ENCODE assay signal across 28 cellular contexts in the genomic region with DNA sequence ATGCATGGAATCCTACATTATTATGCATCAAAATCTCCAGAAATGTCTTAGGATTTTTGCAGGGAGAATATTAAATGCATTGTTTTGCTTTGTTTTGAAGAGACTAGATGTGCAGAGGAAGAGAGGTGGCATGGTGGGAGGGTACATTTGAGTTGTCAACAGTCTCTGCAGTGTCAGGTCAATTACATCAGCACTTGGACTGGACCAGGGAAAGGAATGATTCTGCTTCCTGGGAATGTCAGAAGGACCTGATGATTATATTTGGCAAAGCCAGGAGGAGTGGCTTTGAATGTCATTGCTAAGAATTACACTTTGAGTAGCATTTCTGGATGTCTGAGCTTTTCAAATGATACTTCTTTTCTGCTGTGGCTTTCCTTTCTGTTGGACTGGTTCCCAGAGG. TPM values are rescaled to one million over a fixed set of nuclear protein-coding genes. Genes with fewer than 3 reads are reported as not detected.
DNase-seq lines count a peak whose midpoint lies in the region; ATAC-seq, FAIRE-seq and TF ChIP-seq lines count a peak whose summit lies in the region.
"Had no signal": no experiment of that assay in that cellular context is flagged by ENCODE, and none has a peak within 500 bp of the region (broad histone marks: within the 10 kb centered on the region; RNA-seq: fewer than 3 reads in every experiment).

No MANE protein-coding gene starts in this region.

- in situ Hi-C loops in GM13976 (cut with MboI; ENCODE audit: low sequenced_read_pairs, unreplicated experiment), result no loop called here

- POLR2A ChIA-PET in endothelial cell of umbilical vein (lab: Charles Lee), result no interaction called here

- CTCF ChIA-PET in endothelial cell of umbilical vein (lab: Charles Lee), result no interaction called here

- no peak overlapping the region for H2AFZ ChIP-seq in endothelial cell of umbilical vein (ENCODE audit: low read depth, low read length)

- FAIRE-seq in endothelial cell of umbilical vein (lab: Jason Lieb, UNC), result peak; percentile 42
- FAIRE-seq: colon, islet of Langerhans had no signal

- no peaks in the 10 kb centered on the region for H3K4me1 ChIP-seq in endothelial cell of umbilical vein (ENCODE audit: control insufficient read depth, extremely low read depth, insufficient read depth, low read length)

- H3K9me1 ChIP-seq in endothelial cell of umbilical vein (replicated peaks; ENCODE audit: control insufficient read depth, extremely low read depth, insufficient read depth, low read length), result no peaks in the 10 kb centered on the region

- DNase-seq in GM03348 (ENCODE audit: low spot score) (peak; percentile 59), MG63 (peak; percentile 15), endothelial cell of umbilical vein (ENCODE audit: low read depth, low spot score) (peak; percentile 21), retina (peak; percentile 24), omental fat pad (ENCODE audit: low spot score) (no peak), activated gamma-delta T cell (lab: John Stamatoyannopoulos, UW) (no peak), GM13976 (ENCODE audit: low spot score) (no peak)
- DNase-seq: activated CD4-positive, alpha-beta T cell treated with anti-CD3 and anti-CD28 coated beads, Interleukin-2, amount 10 ng/mL, durations not matched to agents 7 days and 5 days; activated naive CD4-positive, alpha-beta T cell; activated T-cell treated with anti-CD3 and anti-CD28 coated beads, Interleukin-2, amount 50 U/mL, for 48 hours; AML-193; CD4-positive, alpha-beta T cell; DMS 273 treated with DMSO at 0.1 percent for 48 hours; effector memory CD4-positive, alpha-beta T cell; HCEC 1CT; midbrain; naive thymus-derived CD8-positive, alpha-beta T cell; NCI-H187; NCI-H2171 treated with DMSO at 0.1 percent for 48 hours; NCI-H524; nucleus accumbens; SHP77 treated with DMSO at 0.1 percent for 48 hours; stimulated activated naive CD4-positive, alpha-beta T cell treated with Interleukin-2 at 50 U/mL for 16 hours had no signal

- no peak for TF ChIP-seq POLR2A in endothelial cell of umbilical vein (IDR thresholded peaks at IDR 0.05; ENCODE audit: low read depth, low read length)

- no peak for ATAC-seq in omental fat pad (ENCODE audit: low FRiP score)
- ATAC-seq: naive thymus-derived CD8-positive, alpha-beta T cell had no signal

- H3K4me3 ChIP-seq in MG63 (no peak overlapping the region), endothelial cell of umbilical vein (replicated peaks in 1 of 3; ENCODE audit: insufficient read depth in 1 of 3, low read depth in 1 of 3, low read length in 3 of 3) (no peak overlapping the region)

- H4K20me1 ChIP-seq in endothelial cell of umbilical vein (replicated peaks; ENCODE audit: control insufficient read depth, extremely low read depth, insufficient read depth, low read length), result no peaks in the 10 kb centered on the region

- H3K9ac ChIP-seq in endothelial cell of umbilical vein (replicated peaks; ENCODE audit: extremely low read depth, insufficient read depth, low read length), result no peak overlapping the region

- no peaks in the 10 kb centered on the region for H3K9me3 ChIP-seq in MG63
- no peaks in the 10 kb centered on the region for H3K9me3 ChIP-seq in endothelial cell of umbilical vein (replicated peaks; ENCODE audit: control insufficient read depth, insufficient read depth, low read length)

- peaks cover 2% of the 10 kb centered on the region for H3K79me2 ChIP-seq in endothelial cell of umbilical vein (ENCODE audit: control insufficient read depth, insufficient read depth, low read length)

- no peak overlapping the region for H3K27ac ChIP-seq in endothelial cell of umbilical vein (ENCODE audit: insufficient read depth, low read depth, low read length)
- H3K27ac ChIP-seq: VCaP had no signal

- TF ChIP-seq CTCF in endothelial cell of umbilical vein (IDR thresholded peaks at IDR 0.05; ENCODE audit: extremely low read depth in 1 of 2, insufficient read depth in 1 of 2, low read depth in 1 of 2, low read length in 2 of 2), result no peak
- no peak for TF ChIP-seq CTCF in omental fat pad (IDR thresholded peaks at IDR 0.05)
- TF ChIP-seq CTCF in GM13976 (IDR thresholded peaks at IDR 0.05; ENCODE audit: borderline replicate concordance, control extremely low read depth, extremely low read depth, insufficient read depth, missing control alignments), result no peak

- no TSS peak for BruUV-seq in endothelial cell of umbilical vein (replicated peaks; lab: Mats Ljungman, UMichigan)

- dilution Hi-C loops in endothelial cell of umbilical vein (cut with MboI; ENCODE audit: extremely low pct_ligation_motif_present, low sequenced_read_pairs), result no loop called here

- intact Hi-C loops in endothelial cell of umbilical vein (cut with micrococcal nuclease), result no loop called here

- H3K4me2 ChIP-seq in endothelial cell of umbilical vein (ENCODE audit: insufficient read depth, low read length), result no peak overlapping the region

- no peaks in the 10 kb centered on the region for H3K27me3 ChIP-seq in MG63
- H3K27me3 ChIP-seq in endothelial cell of umbilical vein (ENCODE audit: control insufficient read depth in 2 of 2, insufficient read depth in 2 of 2, low read length in 2 of 2), result no peaks in the 10 kb centered on the region

- H3K36me3 ChIP-seq in MG63, result peaks cover 54% of the 10 kb centered on the region
- H3K36me3 ChIP-seq in endothelial cell of umbilical vein (ENCODE audit: control insufficient read depth in 2 of 2, extremely low read depth in 1 of 2, insufficient read depth in 2 of 2, low read length in 2 of 2), result peaks cover 3 to 11% of the 10 kb centered on the region in 2 experiments

TF ChIP-seq in endothelial cell of umbilical vein, 7 proteins besides CTCF, POLR2A, EP300 and RAD21:
- no peak for TF ChIP-seq POLR2AphosphoS5 (IDR thresholded peaks at IDR 0.05; ENCODE audit: insufficient read depth, low read depth, low read length)
- TF ChIP-seq MYC (IDR thresholded peaks at IDR 0.05; ENCODE audit: low read depth, low read length), result no peak
- no peak for TF ChIP-seq FOS (IDR thresholded peaks at IDR 0.05; ENCODE audit: borderline replicate concordance, insufficient read depth, low read length)
- no peak for TF ChIP-seq JUN (IDR thresholded peaks at IDR 0.05; ENCODE audit: borderline replicate concordance, insufficient read depth, insufficient read length, low read depth)
- TF ChIP-seq GATA2 (IDR thresholded peaks at IDR 0.05; ENCODE audit: insufficient read depth, insufficient read length, low read depth, low read length), result no peak
- TF ChIP-seq MAX (IDR thresholded peaks at IDR 0.05; ENCODE audit: insufficient read depth, insufficient read length), result no peak
- no peak for TF ChIP-seq EZH2 (IDR thresholded peaks at IDR 0.05; ENCODE audit: borderline replicate concordance, low read depth, low read length, severe bottlenecking)

RNA-seq across cellular contexts. Expression of gene TMEFF1, which starts 17.5 kb away (rescaled TPM):
- 8.8 TPM in 1 of 2 replicates, not detected in the other for total RNA-seq in MG63 (2014; rRNA removed; shearing (Covaris generic); ENCODE audit: low replicate concordance)
- total RNA-seq in endothelial cell of umbilical vein, result 9.8 and 14.6 TPM in 2 replicates
- polyA plus RNA-seq in endothelial cell of umbilical vein, result 3.0 and 3.2 TPM in 2 replicates
- polyA plus RNA-seq in endothelial cell of umbilical vein (2011; cell fraction: cytosol; rRNA removed), result 1.4 and 1.6 TPM in 2 replicates
- 0.84 and 1.5 TPM in 2 replicates for polyA plus RNA-seq in endothelial cell of umbilical vein (2011; cell fraction: nucleus; rRNA removed)
- polyA plus RNA-seq in endothelial cell of umbilical vein (2012), result 2.0 and 5.8 TPM in 2 replicates
- polyA minus RNA-seq in endothelial cell of umbilical vein, result 1.5 and 2.2 TPM in 2 replicates
- polyA minus RNA-seq in endothelial cell of umbilical vein (2011; cell fraction: cytosol; rRNA and poly(A)+ RNA removed), result 0.31 TPM
- 1.3 and 3.4 TPM in 2 replicates for polyA minus RNA-seq in endothelial cell of umbilical vein (2011; cell fraction: nucleus; rRNA and poly(A)+ RNA removed)
- total RNA-seq in omental fat pad, result 1 to 10 TPM in 1 of 4 donors, under 1 TPM in 1, not detected in 2; 0.60 to 2.4 TPM
- total RNA-seq: activated CD4-positive, alpha-beta T cell treated with anti-CD3 and anti-CD28 coated beads, Interleukin-2, amount 10 ng/mL, durations not matched to agents 7 days and 5 days; CD4-positive, alpha-beta T cell; liver; skeletal muscle tissue had no signal
- polyA plus RNA-seq: liver; naive thymus-derived CD8-positive, alpha-beta T cell had no signal

RNA-seq across cellular contexts. Expression of gene MSANTD3, which starts 28.5 kb away (rescaled TPM):
- 73.1 and 97.4 TPM in 2 replicates for total RNA-seq in MG63 (2014; rRNA removed; shearing (Covaris generic); ENCODE audit: low replicate concordance)
- total RNA-seq in endothelial cell of umbilical vein (82.7 and 88.5 TPM in 2 replicates), omental fat pad (10 to 100 TPM; 16.4 to 38.8 (median 18.2) TPM)
- 21.8 and 31.3 TPM in 2 replicates for polyA plus RNA-seq in endothelial cell of umbilical vein
- 44.4 and 50.1 TPM in 2 replicates for polyA plus RNA-seq in endothelial cell of umbilical vein (2011; cell fraction: cytosol; rRNA removed)
- polyA plus RNA-seq in endothelial cell of umbilical vein (2011; cell fraction: nucleus; rRNA removed), result 30.5 and 43.8 TPM in 2 replicates
- 68.1 and 84.6 TPM in 2 replicates for polyA plus RNA-seq in endothelial cell of umbilical vein (2012)
- 24.5 and 29.6 TPM in 2 replicates for polyA minus RNA-seq in endothelial cell of umbilical vein
- polyA minus RNA-seq in endothelial cell of umbilical vein (2011; cell fraction: cytosol; rRNA and poly(A)+ RNA removed), result 11.9 TPM
- 16.8 and 22.3 TPM in 2 replicates for polyA minus RNA-seq in endothelial cell of umbilical vein (2011; cell fraction: nucleus; rRNA and poly(A)+ RNA removed)

Comparison
In these comparisons a context has a peak if more than half of its experiments do, and no peak if none do; other contexts are left out.
1. DNase-seq: peak in GM03348 (single experiment), MG63 (single experiment), endothelial cell of umbilical vein (single experiment) and retina (single experiment); none in omental fat pad (single experiment), activated gamma-delta T cell (single experiment) and GM13976 (single experiment).